ENCODE assay signal across 9 cellular contexts in genomic region chr19:48249502-48250014, GRCh38. TPM values are rescaled to one million over a fixed set of nuclear protein-coding genes. Genes with fewer than 3 reads are reported as not detected.
DNase-seq lines count a peak whose midpoint lies in the region; ATAC-seq and TF ChIP-seq lines count a peak whose summit lies in the region.
"Had no signal": no experiment of that assay in that cellular context is flagged by ENCODE, and none has a peak within 500 bp of the region (broad histone marks: within the 10 kb centered on the region; RNA-seq: fewer than 3 reads in every experiment).

No MANE protein-coding gene starts in this region.

- H2BK15ac ChIP-seq in neuronal stem cell (ENCODE audit: low read length) = no peak overlapping the region

- no peak overlapping the region for H2BK12ac ChIP-seq in neuronal stem cell (ENCODE audit: low read length)

- no peaks in the 10 kb centered on the region for H3K79me1 ChIP-seq in neuronal stem cell (ENCODE audit: low read depth, low read length)

- peak; percentile 56 for DNase-seq in activated CD4-positive, alpha-beta T cell treated with anti-CD3 and anti-CD28 coated beads for 1 hour
- DNase-seq in effector CD8-positive, alpha-beta T cell (lab: John Stamatoyannopoulos, UW) = peak; percentile 48
- no peak for DNase-seq in neuronal stem cell (ENCODE audit: low spot score)
- no peak for DNase-seq in NCI-H69 (lab: John Stamatoyannopoulos, UW)
- DNase-seq in AG20443 (ENCODE audit: low spot score) = no peak

- H3K4me3 ChIP-seq in GM12875 (ENCODE audit: low read depth, low read length) (peak overlapping the region; percentile 63), skin epidermis (peak overlapping the region; percentile 10 to 33 (median 24)), neuronal stem cell (ENCODE audit: low read length in 2 of 2) (no peak overlapping the region)

- no peak overlapping the region for H2BK5ac ChIP-seq in neuronal stem cell (ENCODE audit: low read length)

- no peaks in the 10 kb centered on the region for H3K27me3 ChIP-seq in neuronal stem cell (ENCODE audit: control insufficient read depth in 3 of 3, insufficient read depth in 3 of 3, low read depth in 1 of 3, low read length in 3 of 3)

- no peak for TF ChIP-seq CTCF in GM12875 (IDR thresholded peaks at IDR 0.05; ENCODE audit: borderline replicate concordance, insufficient read depth, low read depth, low read length)

- no peak overlapping the region for H3K18ac ChIP-seq in neuronal stem cell (ENCODE audit: low read length)

- peak overlapping the region in 19 of 21 experiments; percentile 50 to 97 (median 82) for H3K27ac ChIP-seq in skin epidermis
- no peak overlapping the region for H3K27ac ChIP-seq in neuronal stem cell (replicated peaks; ENCODE audit: low read length)
- H3K27ac ChIP-seq: epithelial cell of prostate had no signal

- H3K9ac ChIP-seq in neuronal stem cell (ENCODE audit: low read depth, low read length, poor library complexity) = no peak overlapping the region

- H3K14ac ChIP-seq in neuronal stem cell (ENCODE audit: low read length) = no peak overlapping the region

- no peak overlapping the region for H4K91ac ChIP-seq in neuronal stem cell (ENCODE audit: low read depth, low read length, poor library complexity)

- H3K4me1 ChIP-seq in neuronal stem cell (ENCODE audit: control insufficient read depth in 2 of 2, insufficient read depth in 1 of 2, low read depth in 1 of 2, low read length in 2 of 2) = peaks cover 0 to 2% of the 10 kb centered on the region in 2 donors

- no peak overlapping the region for H3K23ac ChIP-seq in neuronal stem cell (ENCODE audit: low read depth, low read length, poor library complexity)

- peak; percentile 53 for ATAC-seq in HG03097 (IDR thresholded peaks at IDR 0.05; ENCODE audit: low FRiP score, unreplicated experiment)

- no peak overlapping the region for H2AFZ ChIP-seq in neuronal stem cell (ENCODE audit: low read length)

- peaks cover 0 to 11% of the 10 kb centered on the region in 2 donors for H3K9me3 ChIP-seq in neuronal stem cell (replicated peaks in 1 of 2; ENCODE audit: control insufficient read depth in 2 of 2, insufficient read depth in 1 of 2, low read depth in 1 of 2, low read length in 2 of 2)

- H2AK5ac ChIP-seq in neuronal stem cell (ENCODE audit: low read depth, low read length) = no peak overlapping the region

- H3K4me2 ChIP-seq in neuronal stem cell (ENCODE audit: insufficient read depth, low read length, poor library complexity, severe bottlenecking) = no peak overlapping the region

- no peak overlapping the region for H3K4ac ChIP-seq in neuronal stem cell (ENCODE audit: low read length)

- peaks cover 1 to 71% of the 10 kb centered on the region in 2 donors for H3K36me3 ChIP-seq in neuronal stem cell (replicated peaks in 1 of 2; ENCODE audit: control insufficient read depth in 2 of 2, insufficient read depth in 2 of 2, low read length in 2 of 2)

- H2BK120ac ChIP-seq in neuronal stem cell (ENCODE audit: low read depth, low read length) = no peak overlapping the region

- WGBS in neuronal stem cell (ENCODE audit: extremely low coverage in 2 of 2, insufficient read length in 2 of 2, insufficient replicate concordance in 1 of 2), 2 donors = no CpG with 5 or more reads among the region's 13 CpGs

- no peak overlapping the region for H4K8ac ChIP-seq in neuronal stem cell (ENCODE audit: low read depth, low read length)

RNA-seq across cellular contexts. Expression of gene CARD8, which starts 6.2 kb away (rescaled TPM):
- polyA plus RNA-seq in neuronal stem cell (2013, experiment 1 of 2) = 30.9 TPM
- 30.1 TPM for polyA plus RNA-seq in neuronal stem cell (2013, experiment 2 of 2)

RNA-seq across cellular contexts. Expression of gene ZNF114, which starts 20.3 kb away (rescaled TPM):
- 3.0 TPM for polyA plus RNA-seq in neuronal stem cell (2013, experiment 1 of 2)
- polyA plus RNA-seq in neuronal stem cell (2013, experiment 2 of 2) = 2.6 TPM

Comparison
In these comparisons a context has a peak if more than half of its experiments do, and no peak if none do; other contexts are left out.
1. H3K4me3 ChIP-seq: peak in GM12875 (single experiment) and skin epidermis (7 of 7); none in neuronal stem cell (0 of 2).
2. DNase-seq: peak in activated CD4-positive, alpha-beta T cell treated with anti-CD3 and anti-CD28 coated beads for 1 hour (single experiment) and effector CD8-positive, alpha-beta T cell (single experiment); none in neuronal stem cell (single experiment), NCI-H69 (single experiment) and AG20443 (single experiment).